12 cellular contexts compared by ENCODE assay signal in the genomic region with DNA sequence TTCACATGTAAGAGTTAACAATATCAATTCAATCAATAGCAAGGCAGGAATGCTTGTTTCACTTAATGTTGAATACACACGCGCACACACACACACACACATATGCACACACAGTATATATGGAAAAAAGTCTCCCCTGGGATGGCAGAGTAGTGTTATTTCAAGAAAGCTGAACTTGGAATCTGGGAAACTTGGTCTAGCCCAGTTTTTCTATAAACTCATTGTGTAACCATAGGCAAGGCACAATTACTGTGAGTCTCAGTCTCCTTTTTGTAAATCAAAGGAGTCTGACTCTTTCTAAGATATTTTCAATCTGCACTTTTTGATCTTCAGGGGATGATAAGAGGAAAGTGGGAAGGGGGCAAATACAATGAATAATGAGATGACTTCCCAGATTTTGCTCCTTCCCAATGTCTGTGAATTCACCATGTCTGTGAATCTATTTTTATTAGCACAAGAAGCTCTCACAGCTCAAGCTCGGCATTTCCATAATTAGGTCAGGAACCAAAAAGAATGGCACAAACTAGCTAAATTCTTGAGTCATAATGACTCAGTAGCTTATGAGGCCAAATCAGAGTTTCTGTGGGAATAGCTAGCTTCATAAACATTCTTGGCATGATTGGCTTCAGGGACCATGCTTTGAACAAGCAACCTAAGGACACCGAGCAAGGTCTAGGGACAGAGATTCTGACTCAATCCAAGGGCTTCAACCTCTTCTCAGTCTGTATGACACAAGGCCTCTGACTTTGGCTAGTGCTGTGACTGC.
DNase-seq lines count a peak whose midpoint lies in the region; ATAC-seq, FAIRE-seq and TF ChIP-seq lines count a peak whose summit lies in the region.
"Had no signal": no experiment of that assay in that cellular context is flagged by ENCODE, and none has a peak within 500 bp of the region (broad histone marks: within the 10 kb centered on the region; RNA-seq: fewer than 3 reads in every experiment).

No MANE protein-coding gene starts in this region.

- in situ Hi-C loops in HepG2 (cut with HindIII; ENCODE audit: extremely low pct_ligation_motif_present, low pct_unique_long_range_greater_than_20kb): no loop called here

- H3K9me3 ChIP-seq in AG04450 (ENCODE audit: control insufficient read depth, insufficient read depth, low read length): no peaks in the 10 kb centered on the region
- H3K9me3 ChIP-seq in lung (ENCODE audit: control insufficient read depth in 2 of 2, insufficient read depth in 1 of 2, low read length in 1 of 2): no peaks in the 10 kb centered on the region
- no peaks in the 10 kb centered on the region for H3K9me3 ChIP-seq in HepG2 (ENCODE audit: low read length)
- H3K9me3 ChIP-seq: mucosa of descending colon had no signal

- H3K27ac ChIP-seq in AG04450 (ENCODE audit: low read depth, low read length): peak overlapping the region; percentile 68
- H3K27ac ChIP-seq in lung (ENCODE audit: low read depth in 1 of 2, low read length in 1 of 2): no peak overlapping the region
- H3K27ac ChIP-seq in HepG2 (ENCODE audit: extremely low read length, insufficient read depth, low read length): no peak overlapping the region
- H3K27ac ChIP-seq: C4-2B had no signal

- TF ChIP-seq EP300 in HepG2 (IDR thresholded peaks at IDR 0.05; ENCODE audit: low read depth in 2 of 2, low read length in 2 of 2): no peak
- TF ChIP-seq EP300 in HepG2 (CRISPR knock-in tag; IDR thresholded peaks at IDR 0.05; ENCODE audit: borderline replicate concordance): no peak

- H3K27me3 ChIP-seq in AG04450 (ENCODE audit: control insufficient read depth, insufficient read depth, low read length) (no peaks in the 10 kb centered on the region), lung (ENCODE audit: control insufficient read depth, insufficient read depth) (no peaks in the 10 kb centered on the region), HepG2 (ENCODE audit: control insufficient read depth in 1 of 2, insufficient read depth in 2 of 2, low read length in 2 of 2) (no peaks in the 10 kb centered on the region)

- WGBS in lung, 2 donors: 58 to 62% methylated on average over 4 of the region's 4 CpGs
- WGBS in HepG2 (ENCODE audit: low lambda C conversion rate): 12% methylated on average over 4 of the region's 4 CpGs

- no peak overlapping the region for H3K9ac ChIP-seq in HepG2 (ENCODE audit: insufficient read depth, low read depth, low read length)

- no peaks in the 10 kb centered on the region for H4K20me1 ChIP-seq in HepG2 (ENCODE audit: insufficient read depth, low read length)

- POLR2A ChIA-PET in AG04450 (lab: Yijun Ruan, JAX): no interaction called here
- POLR2A ChIA-PET in HepG2 (lab: Yijun Ruan, JAX): no interaction called here

- no peaks in the 10 kb centered on the region for H3K79me2 ChIP-seq in HepG2 (ENCODE audit: insufficient read depth, low read length)

- no TSS peak for BruUV-seq in HepG2 (replicated peaks; lab: Mats Ljungman, UMichigan)

- TF ChIP-seq RAD21 in HepG2 (CRISPR knock-in tag; IDR thresholded peaks at IDR 0.05): no peak

- H3K4me1 ChIP-seq in lung (ENCODE audit: control insufficient read depth in 2 of 2, insufficient read depth in 2 of 2, low read length in 2 of 2) (no peaks in the 10 kb centered on the region), HepG2 (ENCODE audit: insufficient read depth, low read length) (no peaks in the 10 kb centered on the region)

- DNase-seq in AG04450 (ENCODE audit: low read depth, low spot score) (peak; percentile 74), M059J (ENCODE audit: low read depth) (peak; percentile 100), dedifferentiated amniotic fluid mesenchymal stem cell (ENCODE audit: extremely low spot score) (peak; percentile 93), lung (ENCODE audit: low spot score) (no peak), HepG2 (ENCODE audit: low spot score) (no peak), SK-N-DZ (ENCODE audit: low spot score) (no peak), NCI-H2029 treated with DMSO at 0.1 percent for 48 hours (lab: John Stamatoyannopoulos, UW) (no peak)
- DNase-seq: erythroblast, mucosa of descending colon, NCI-H510A treated with DMSO at 0.1 percent for 48 hours had no signal

- no peak overlapping the region for H3K4me2 ChIP-seq in HepG2 (ENCODE audit: low read depth, low read length)

- no peak for FAIRE-seq in HepG2 (lab: Jason Lieb, UNC)

- H3K4me3 ChIP-seq in AG04450 (ENCODE audit: low read depth, low read length): no peak overlapping the region
- no peak overlapping the region for H3K4me3 ChIP-seq in lung
- no peak overlapping the region for H3K4me3 ChIP-seq in HepG2 (replicated peaks in 1 of 3; ENCODE audit: insufficient read depth in 1 of 3, low read depth in 2 of 3, low read length in 3 of 3)
- H3K4me3 ChIP-seq: mucosa of descending colon had no signal

- intact Hi-C loops in HepG2 (cut with micrococcal nuclease; ENCODE audit: unreplicated experiment): no loop called here

- H3K36me3 ChIP-seq in lung (ENCODE audit: control insufficient read depth in 2 of 2, insufficient read depth in 2 of 2, low read length in 2 of 2): no peaks in the 10 kb centered on the region
- H3K36me3 ChIP-seq in HepG2 (replicated peaks in 1 of 2; ENCODE audit: control insufficient read depth in 1 of 2, insufficient read depth in 2 of 2, low read length in 2 of 2): no peaks in the 10 kb centered on the region

- H2AFZ ChIP-seq in HepG2 (ENCODE audit: low read length): no peak overlapping the region

- ATAC-seq in lung (ENCODE audit: insufficient read depth, low FRiP score) (peak; percentile 75), HepG2 (no peak), GM18873 (IDR thresholded peaks at IDR 0.05; ENCODE audit: low FRiP score, unreplicated experiment) (no peak)
- ATAC-seq: mucosa of descending colon had no signal

- TF ChIP-seq CTCF in AG04450 (IDR thresholded peaks at IDR 0.05; ENCODE audit: low read depth, low read length): no peak
- TF ChIP-seq CTCF in lung (IDR thresholded peaks at IDR 0.05; ENCODE audit: control extremely low read depth, extremely low read depth): no peak
- no peak for TF ChIP-seq CTCF in HepG2 (CRISPR knock-in tag; IDR thresholded peaks at IDR 0.05)

- CTCF ChIA-PET in AG04450 (lab: Charles Lee): interaction anchor here (1.2 to 2.0 kb wide), 2 partner anchors 44 kb away, joined by 3 to 6 read pairs; no protein-coding TSS in a partner anchor
- CTCF ChIA-PET in HepG2 (lab: Yijun Ruan, JAX; ENCODE audit: low intra/inter-chr PET ratio, low total read pairs): no interaction called here

- no peak for TF ChIP-seq POLR2A in HepG2 (IDR thresholded peaks at IDR 0.05; ENCODE audit: insufficient read depth in 1 of 2, low read depth in 2 of 2, low read length in 2 of 2)

TF ChIP-seq in HepG2, 621 proteins besides CTCF, POLR2A, EP300 and RAD21:
- TF ChIP-seq, protein P1, sequence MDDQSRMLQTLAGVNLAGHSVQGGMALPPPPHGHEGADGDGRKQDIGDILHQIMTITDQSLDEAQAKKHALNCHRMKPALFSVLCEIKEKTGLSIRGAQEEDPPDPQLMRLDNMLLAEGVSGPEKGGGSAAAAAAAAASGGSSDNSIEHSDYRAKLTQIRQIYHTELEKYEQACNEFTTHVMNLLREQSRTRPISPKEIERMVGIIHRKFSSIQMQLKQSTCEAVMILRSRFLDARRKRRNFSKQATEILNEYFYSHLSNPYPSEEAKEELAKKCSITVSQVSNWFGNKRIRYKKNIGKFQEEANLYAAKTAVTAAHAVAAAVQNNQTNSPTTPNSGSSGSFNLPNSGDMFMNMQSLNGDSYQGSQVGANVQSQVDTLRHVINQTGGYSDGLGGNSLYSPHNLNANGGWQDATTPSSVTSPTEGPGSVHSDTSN (CRISPR knock-in tag; IDR thresholded peaks at IDR 0.05; ENCODE audit: borderline replicate concordance): no peak
- TF ChIP-seq NR2F2 (IDR thresholded peaks at IDR 0.05; ENCODE audit: borderline replicate concordance, low read depth) (no peak), CHCHD3 (CRISPR knock-in tag; IDR thresholded peaks at IDR 0.05) (no peak), TCF7 (IDR thresholded peaks at IDR 0.05; ENCODE audit: low read depth) (no peak), TEAD2 (CRISPR knock-in tag; IDR thresholded peaks at IDR 0.05) (no peak), MIER2 (CRISPR knock-in tag; IDR thresholded peaks at IDR 0.05) (no peak)
- TF ChIP-seq, protein P2, sequence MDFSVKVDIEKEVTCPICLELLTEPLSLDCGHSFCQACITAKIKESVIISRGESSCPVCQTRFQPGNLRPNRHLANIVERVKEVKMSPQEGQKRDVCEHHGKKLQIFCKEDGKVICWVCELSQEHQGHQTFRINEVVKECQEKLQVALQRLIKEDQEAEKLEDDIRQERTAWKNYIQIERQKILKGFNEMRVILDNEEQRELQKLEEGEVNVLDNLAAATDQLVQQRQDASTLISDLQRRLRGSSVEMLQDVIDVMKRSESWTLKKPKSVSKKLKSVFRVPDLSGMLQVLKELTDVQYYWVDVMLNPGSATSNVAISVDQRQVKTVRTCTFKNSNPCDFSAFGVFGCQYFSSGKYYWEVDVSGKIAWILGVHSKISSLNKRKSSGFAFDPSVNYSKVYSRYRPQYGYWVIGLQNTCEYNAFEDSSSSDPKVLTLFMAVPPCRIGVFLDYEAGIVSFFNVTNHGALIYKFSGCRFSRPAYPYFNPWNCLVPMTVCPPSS (IDR thresholded peaks at IDR 0.05): no peak

Comparison
In these comparisons a context has a peak if more than half of its experiments do, and no peak if none do; other contexts are left out.
1. DNase-seq: peak in AG04450 (single experiment), M059J (single experiment) and dedifferentiated amniotic fluid mesenchymal stem cell (single experiment); none in lung (single experiment), HepG2 (single experiment), SK-N-DZ (single experiment) and NCI-H2029 treated with DMSO at 0.1 percent for 48 hours (single experiment).